In genomic region chr13:100634686-100635085, GRCh38 we compare ENCODE assay signal across 24 cellular contexts.
"Had no signal": no experiment of that assay in that cellular context is flagged by ENCODE, and none has a peak within 500 bp of the region (broad histone marks: within the 10 kb centered on the region; RNA-seq: fewer than 3 reads in every experiment).

No MANE protein-coding gene starts in this region.

- DNase-seq: hypothalamus; islet precursor cell; left ventricle myocardium inferior; midbrain; mucosa of descending colon; naive thymus-derived CD4-positive, alpha-beta T cell; ovary; right lobe of liver; stimulated activated CD4-positive, alpha-beta T cell treated with anti-CD3 and anti-CD28 coated beads, Interleukin-12 subunit alpha, Interleukin-12 subunit beta, amount 100 ng/mL, for 4 hours; stimulated activated CD4-positive, alpha-beta T cell treated with anti-CD3 and anti-CD28 coated beads, Interleukin-15, amount 100 ng/mL, for 24 hours; stimulated activated CD4-positive, alpha-beta T cell treated with anti-CD3 and anti-CD28 coated beads, Interleukin-2, amount 100 ng/mL, for 24 hours; stimulated activated CD4-positive, alpha-beta T cell treated with anti-CD3 and anti-CD28 coated beads, Interleukin-4, amount 100 ng/mL, for 1 hour; stimulated activated naive B cell treated with anti-CD40 and anti-IgM and Interleukin-4, amounts not matched to agents 10 μg/mL and 1 μg/mL and 100 μg/mL, for 72 hours; stimulated activated naive CD8-positive, alpha-beta T cell treated with anti-CD3 and anti-CD28 coated beads, Interleukin-15, Interleukin-2, amounts not matched to agents 100 U/mL and 50 U/mL, for 24 hours; stomach; uterus had no signal

- H3K9me3 ChIP-seq: left ventricle myocardium inferior, mucosa of descending colon, ovary, right atrium auricular region, right lobe of liver, stomach, suprapubic skin, tibial nerve, uterus had no signal

- H3K9me3 Mint-ChIP-seq: naive thymus-derived CD4-positive, alpha-beta T cell; natural killer cell treated with Interleukin-12 subunit alpha and Interleukin-12 subunit beta and Interleukin-15 and Interleukin-18, amount 100 ng/mL, for 72 hours; stimulated activated naive B cell treated with anti-CD40 and anti-IgM and Interleukin-4, amounts not matched to agents 10 μg/mL and 1 μg/mL and 100 μg/mL, for 72 hours; type B pancreatic cell had no signal

- H3K27ac Mint-ChIP-seq: naive thymus-derived CD4-positive, alpha-beta T cell; natural killer cell treated with Interleukin-12 subunit alpha and Interleukin-12 subunit beta and Interleukin-15 and Interleukin-18, amount 100 ng/mL, for 72 hours; progenitor cell of endocrine pancreas; stimulated activated naive B cell treated with anti-CD40 and anti-IgM and Interleukin-4, amounts not matched to agents 10 μg/mL and 1 μg/mL and 100 μg/mL, for 72 hours; type B pancreatic cell had no signal

- ATAC-seq: mucosa of descending colon; naive thymus-derived CD4-positive, alpha-beta T cell; natural killer cell treated with Interleukin-12 subunit alpha and Interleukin-12 subunit beta and Interleukin-15 and Interleukin-18, amount 100 ng/mL, for 72 hours; right lobe of liver; stimulated activated naive B cell treated with anti-CD40 and anti-IgM and Interleukin-4, amounts not matched to agents 10 μg/mL and 1 μg/mL and 100 μg/mL, for 72 hours; stimulated activated naive CD8-positive, alpha-beta T cell treated with anti-CD3 and anti-CD28 coated beads, Interleukin-15, Interleukin-2, amounts not matched to agents 100 U/mL and 50 U/mL, for 24 hours had no signal

- H3K36me3 ChIP-seq: ovary, uterus had no signal

- H3K4me1 ChIP-seq: right atrium auricular region, right lobe of liver, stomach, suprapubic skin, tibial nerve, uterus had no signal

- H3K36me3 Mint-ChIP-seq: natural killer cell treated with Interleukin-12 subunit alpha and Interleukin-12 subunit beta and Interleukin-15 and Interleukin-18, amount 100 ng/mL, for 72 hours had no signal

- H3K27me3 Mint-ChIP-seq: naive thymus-derived CD4-positive, alpha-beta T cell; natural killer cell treated with Interleukin-12 subunit alpha and Interleukin-12 subunit beta and Interleukin-15 and Interleukin-18, amount 100 ng/mL, for 72 hours; progenitor cell of endocrine pancreas; stimulated activated naive B cell treated with anti-CD40 and anti-IgM and Interleukin-4, amounts not matched to agents 10 μg/mL and 1 μg/mL and 100 μg/mL, for 72 hours; type B pancreatic cell had no signal

- H3K27ac ChIP-seq: left ventricle myocardium inferior, ovary, right atrium auricular region, right lobe of liver, skin epidermis, stomach, suprapubic skin, tibial nerve, uterus had no signal

- H3K4me3 Mint-ChIP-seq: naive thymus-derived CD4-positive, alpha-beta T cell; natural killer cell treated with Interleukin-12 subunit alpha and Interleukin-12 subunit beta and Interleukin-15 and Interleukin-18, amount 100 ng/mL, for 72 hours; stimulated activated naive B cell treated with anti-CD40 and anti-IgM and Interleukin-4, amounts not matched to agents 10 μg/mL and 1 μg/mL and 100 μg/mL, for 72 hours; type B pancreatic cell had no signal

- H3K27me3 ChIP-seq: ovary, right atrium auricular region, right lobe of liver, stomach, suprapubic skin, tibial nerve, uterus had no signal

- H3K4me3 ChIP-seq: left ventricle myocardium inferior, lung, mucosa of descending colon, ovary, right atrium auricular region, right lobe of liver, skin epidermis, stomach, suprapubic skin, tibial nerve, uterus had no signal
